36 cellular contexts compared by ENCODE assay signal in the genomic region with DNA sequence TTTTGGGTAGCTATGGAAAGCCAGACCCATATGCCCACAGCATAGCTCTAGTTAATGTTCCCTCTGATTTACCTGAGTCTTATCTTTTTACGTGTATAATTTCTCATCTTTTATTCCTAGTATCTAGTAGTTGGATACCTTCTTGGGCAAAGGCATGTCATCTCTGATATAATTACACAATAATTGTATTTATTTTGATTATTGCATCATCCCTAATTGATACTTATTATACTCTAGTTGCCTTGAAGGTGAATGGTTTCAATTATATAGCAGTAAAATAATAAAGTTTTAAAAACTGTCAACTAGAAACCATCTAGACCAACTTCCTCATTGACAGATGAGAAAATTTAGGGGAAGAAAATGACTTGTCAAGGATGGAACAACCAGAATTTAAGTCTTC.
DNase-seq lines count a peak whose midpoint lies in the region; ATAC-seq, FAIRE-seq and TF ChIP-seq lines count a peak whose summit lies in the region.
"Had no signal": no experiment of that assay in that cellular context is flagged by ENCODE, and none has a peak within 500 bp of the region (broad histone marks: within the 10 kb centered on the region; RNA-seq: fewer than 3 reads in every experiment).

No MANE protein-coding gene starts in this region.

- H3K79me2 ChIP-seq in HepG2 (ENCODE audit: insufficient read depth, low read length): no peaks in the 10 kb centered on the region
- no peaks in the 10 kb centered on the region for H3K79me2 ChIP-seq in K562 (ENCODE audit: control insufficient read depth, insufficient read depth, low read length)

- no peak overlapping the region for H3K18ac ChIP-seq in IMR-90 (ENCODE audit: low read depth, low read length)

- ATAC-seq in HepG2: no peak
- no peak for ATAC-seq in right lobe of liver
- ATAC-seq in IMR-90 (ENCODE audit: low read depth): no peak
- no peak for ATAC-seq in K562
- no peak for ATAC-seq in psoas muscle
- ATAC-seq in aorta (ENCODE audit: low FRiP score): no peak
- ATAC-seq: A549; CD8-positive, alpha-beta T cell had no signal

- H4K8ac ChIP-seq in IMR-90 (ENCODE audit: low read depth in 2 of 2, low read length in 2 of 2): no peak overlapping the region

- H3K27ac Mint-ChIP-seq in CD8-positive, alpha-beta memory T cell: no peak overlapping the region
- H3K27ac Mint-ChIP-seq: B cell; CD14-positive monocyte; CD4-positive, alpha-beta memory T cell; CD4-positive, alpha-beta T cell; CD4-positive, CD25-positive, alpha-beta regulatory T cell; CD8-positive, alpha-beta T cell had no signal

- no peaks in the 10 kb centered on the region for H3K36me3 Mint-ChIP-seq in CD8-positive, alpha-beta memory T cell
- H3K36me3 Mint-ChIP-seq: CD14-positive monocyte; CD4-positive, alpha-beta memory T cell; CD4-positive, CD25-positive, alpha-beta regulatory T cell; CD8-positive, alpha-beta T cell had no signal

- H2AFZ ChIP-seq in HepG2 (ENCODE audit: low read length) (no peak overlapping the region), IMR-90 (replicated peaks; ENCODE audit: low read length, poor library complexity) (no peak overlapping the region), K562 (ENCODE audit: low read depth, low read length) (no peak overlapping the region)

- H3K9ac ChIP-seq in HepG2 (ENCODE audit: insufficient read depth, low read depth, low read length) (no peak overlapping the region), IMR-90 (ENCODE audit: low read depth, low read length) (no peak overlapping the region), K562 (ENCODE audit: insufficient read depth in 1 of 2, low read depth in 2 of 2, low read length in 2 of 2) (no peak overlapping the region)
- H3K9ac ChIP-seq: BLaER1; BLaER1 treated with 17β-estradiol and CSF1 and Interleukin-3, amounts not matched to agents 10 nM and 100 nM had no signal

- dilution Hi-C loops in IMR-90 (cut with HindIII; ENCODE audit: low sequenced_read_pairs, unreplicated experiment): no loop called here

- H2AK5ac ChIP-seq in IMR-90 (ENCODE audit: low read depth, low read length): no peak overlapping the region; the same call in 1 of the 2 replicates

- no peaks in the 10 kb centered on the region for H3K79me1 ChIP-seq in IMR-90 (ENCODE audit: low read depth in 1 of 2, low read length in 2 of 2)

- 58% methylated on average over 1 of the region's 1 CpG for WGBS in HepG2 (ENCODE audit: low lambda C conversion rate)
- 76% methylated on average over 1 of the region's 1 CpG for WGBS in right lobe of liver (ENCODE audit: insufficient coverage, low coverage, low lambda C conversion rate, missing lambda C conversion rate)
- WGBS in IMR-90 (ENCODE audit: extremely low coverage in 2 of 2, insufficient read length in 1 of 2), 2 experiments: no CpG with 5 or more reads among the region's 1 CpG
- 78% methylated on average over 1 of the region's 1 CpG for WGBS in K562 (ENCODE audit: insufficient coverage, low coverage, missing lambda C conversion rate)
- 94 to 100% (median 94%) methylated on average over 1 of the region's 1 CpG for WGBS in psoas muscle, 3 donors
- 92% methylated on average over 1 of the region's 1 CpG for WGBS in esophagus squamous epithelium, 2 donors
- 95 to 97% methylated on average over 1 of the region's 1 CpG for WGBS in aorta, 2 donors

- no peaks in the 10 kb centered on the region for H3K9me3 ChIP-seq in HepG2 (ENCODE audit: low read length)
- no peaks in the 10 kb centered on the region for H3K9me3 ChIP-seq in right lobe of liver
- no peaks in the 10 kb centered on the region for H3K9me3 ChIP-seq in IMR-90 (ENCODE audit: control insufficient read depth, insufficient read depth, low read length)
- no peaks in the 10 kb centered on the region for H3K9me3 ChIP-seq in K562 (replicated peaks; ENCODE audit: control insufficient read depth, insufficient read depth, low read depth, low read length)
- no peaks in the 10 kb centered on the region for H3K9me3 ChIP-seq in psoas muscle
- H3K9me3 ChIP-seq in esophagus squamous epithelium: no peaks in the 10 kb centered on the region
- H3K9me3 ChIP-seq in CD8-positive, alpha-beta memory T cell (ENCODE audit: low read length): no peaks in the 10 kb centered on the region
- H3K9me3 ChIP-seq in aorta (ENCODE audit: control insufficient read depth, low read length): no peaks in the 10 kb centered on the region
- H3K9me3 ChIP-seq: A549; BE2C; BLaER1; BLaER1 treated with 17β-estradiol and CSF1 and Interleukin-3, amounts not matched to agents 10 nM and 100 nM; Caco-2 had no signal

- CTCF ChIA-PET in HepG2 (lab: Yijun Ruan, JAX; ENCODE audit: low intra/inter-chr PET ratio, low total read pairs): no interaction called here
- CTCF ChIA-PET in IMR-90 (lab: Yijun Ruan, JAX): no interaction called here
- CTCF ChIA-PET in K562 (lab: Yijun Ruan, JAX; ENCODE audit: low intra/inter-chr PET ratio): no interaction called here
- CTCF ChIA-PET in CD8-positive, alpha-beta memory T cell (lab: Charles Lee): no interaction called here

- H3K27ac ChIP-seq in HepG2 (ENCODE audit: extremely low read length, insufficient read depth, low read length): no peak overlapping the region
- no peak overlapping the region for H3K27ac ChIP-seq in right lobe of liver
- no peak overlapping the region for H3K27ac ChIP-seq in IMR-90 (ENCODE audit: insufficient read depth, low read length)
- H3K27ac ChIP-seq in K562 (ENCODE audit: extremely low read depth, low read depth, low read length): no peak overlapping the region
- H3K27ac ChIP-seq in psoas muscle: peak overlapping the region; percentile 7
- H3K27ac ChIP-seq in esophagus squamous epithelium: no peak overlapping the region
- no peak overlapping the region for H3K27ac ChIP-seq in CD8-positive, alpha-beta memory T cell (ENCODE audit: low read depth, low read length)
- H3K27ac ChIP-seq in aorta (ENCODE audit: low read depth in 1 of 2, low read length in 2 of 2): no peak overlapping the region
- H3K27ac ChIP-seq: 22Rv1; A549; BLaER1; BLaER1 treated with 17β-estradiol and CSF1 and Interleukin-3, amounts not matched to agents 10 nM and 100 nM; C4-2B had no signal

- no peak overlapping the region for H4K91ac ChIP-seq in IMR-90 (ENCODE audit: insufficient read depth, low read depth, low read length)

- FAIRE-seq in HepG2 (lab: Jason Lieb, UNC): no peak
- no peak for FAIRE-seq in K562 (lab: Jason Lieb, UNC)
- FAIRE-seq: A204.1, A549, D721Med had no signal

- peaks cover 0 to 8% (median 6%) of the 10 kb centered on the region in 5 donors for H3K9me3 Mint-ChIP-seq in CD8-positive, alpha-beta memory T cell
- H3K9me3 Mint-ChIP-seq: CD4-positive, alpha-beta T cell; CD8-positive, alpha-beta T cell had no signal

- TF ChIP-seq CTCF in HepG2 (CRISPR knock-in tag; IDR thresholded peaks at IDR 0.05) (no peak), right lobe of liver (IDR thresholded peaks at IDR 0.05) (no peak), IMR-90 (conservative IDR thresholded peaks at IDR 0.05; ENCODE audit: low read depth, low read length) (no peak), K562 (IDR thresholded peaks at IDR 0.05 in 2 of 3, conservative IDR thresholded peaks at IDR 0.05 in 1 of 3; ENCODE audit: insufficient read depth in 2 of 3, low read depth in 1 of 3, low read length in 3 of 3) (no peak), psoas muscle (IDR thresholded peaks at IDR 0.05) (no peak), esophagus squamous epithelium (IDR thresholded peaks at IDR 0.05) (no peak)

- POLR2A ChIA-PET in HepG2 (lab: Yijun Ruan, JAX): no interaction called here
- POLR2A ChIA-PET in IMR-90 (lab: Charles Lee; ENCODE audit: unreplicated experiment): no interaction called here
- POLR2A ChIA-PET in K562 (lab: Yijun Ruan, JAX): no interaction called here
- POLR2A ChIA-PET in CD8-positive, alpha-beta memory T cell (lab: Charles Lee): no interaction called here

- BruUV-seq in HepG2 (replicated peaks; lab: Mats Ljungman, UMichigan): no TSS peak
- no TSS peak for BruUV-seq in IMR-90 (replicated peaks; lab: Mats Ljungman, UMichigan)
- BruUV-seq in K562 (replicated peaks; lab: Mats Ljungman, UMichigan): no TSS peak

- H3K27me3 Mint-ChIP-seq in CD8-positive, alpha-beta memory T cell: no peaks in the 10 kb centered on the region
- H3K27me3 Mint-ChIP-seq: B cell; CD4-positive, alpha-beta memory T cell; CD4-positive, alpha-beta T cell; CD4-positive, CD25-positive, alpha-beta regulatory T cell had no signal

- H3K36me3 ChIP-seq in HepG2 (replicated peaks in 1 of 2; ENCODE audit: control insufficient read depth in 1 of 2, insufficient read depth in 2 of 2, low read length in 2 of 2) (no peaks in the 10 kb centered on the region), right lobe of liver (no peaks in the 10 kb centered on the region), IMR-90 (ENCODE audit: control insufficient read depth, insufficient read depth, low read length) (no peaks in the 10 kb centered on the region), K562 (ENCODE audit: control insufficient read depth, insufficient read depth, low read length) (no peaks in the 10 kb centered on the region), psoas muscle (ENCODE audit: insufficient read depth in 1 of 2, low read depth in 1 of 2) (no peaks in the 10 kb centered on the region), esophagus squamous epithelium (no peaks in the 10 kb centered on the region), aorta (ENCODE audit: control insufficient read depth in 1 of 2, insufficient read depth in 2 of 2, low read length in 1 of 2) (no peaks in the 10 kb centered on the region)
- H3K36me3 ChIP-seq in CD8-positive, alpha-beta memory T cell (ENCODE audit: insufficient read depth, low read length): no peaks in the 10 kb centered on the region
- H3K36me3 ChIP-seq: BE2C; BLaER1; BLaER1 treated with 17β-estradiol and CSF1 and Interleukin-3, amounts not matched to agents 10 nM and 100 nM had no signal

- H2BK120ac ChIP-seq in IMR-90 (ENCODE audit: low read depth, low read length): no peak overlapping the region

- H2BK5ac ChIP-seq in IMR-90 (ENCODE audit: low read depth, low read length, poor library complexity, severe bottlenecking): no peak overlapping the region

- no peak overlapping the region for H3K4me3 Mint-ChIP-seq in CD8-positive, alpha-beta memory T cell
- H3K4me3 Mint-ChIP-seq: B cell; CD14-positive monocyte; CD4-positive, alpha-beta memory T cell; CD4-positive, alpha-beta T cell; CD4-positive, CD25-positive, alpha-beta regulatory T cell; CD8-positive, alpha-beta T cell had no signal

- H4K20me1 ChIP-seq in HepG2 (ENCODE audit: insufficient read depth, low read length) (no peaks in the 10 kb centered on the region), IMR-90 (ENCODE audit: insufficient read depth, low read length) (no peaks in the 10 kb centered on the region), K562 (replicated peaks; ENCODE audit: control insufficient read depth, insufficient read depth, low read length) (no peaks in the 10 kb centered on the region)
- H4K20me1 ChIP-seq: BLaER1; BLaER1 treated with 17β-estradiol and CSF1 and Interleukin-3, amounts not matched to agents 10 nM and 100 nM had no signal

- no peaks in the 10 kb centered on the region for H3K4me1 ChIP-seq in HepG2 (ENCODE audit: insufficient read depth, low read length)
- no peaks in the 10 kb centered on the region for H3K4me1 ChIP-seq in right lobe of liver
- peaks cover 4% of the 10 kb centered on the region; the same call in 1 of the 2 replicates for H3K4me1 ChIP-seq in IMR-90 (ENCODE audit: control insufficient read depth, insufficient read depth, low read length)
- peaks cover 0 to 28% of the 10 kb centered on the region in 2 experiments; a peak in 3 of 5 replicates for H3K4me1 ChIP-seq in K562 (replicated peaks in 1 of 2; ENCODE audit: control insufficient read depth in 2 of 2, insufficient read depth in 2 of 2, low read length in 2 of 2)
- H3K4me1 ChIP-seq in psoas muscle: peaks cover 33% of the 10 kb centered on the region
- H3K4me1 ChIP-seq in esophagus squamous epithelium: no peaks in the 10 kb centered on the region
- no peaks in the 10 kb centered on the region for H3K4me1 ChIP-seq in CD8-positive, alpha-beta memory T cell (ENCODE audit: insufficient read depth, low read length)
- no peaks in the 10 kb centered on the region for H3K4me1 ChIP-seq in aorta (ENCODE audit: control insufficient read depth in 1 of 2, insufficient read depth in 2 of 2, low read length in 2 of 2)
- H3K4me1 ChIP-seq: A549, BE2C, Caco-2 had no signal

- H2AK9ac ChIP-seq in IMR-90 (replicated peaks; ENCODE audit: low read depth, low read length, poor library complexity): no peak overlapping the region

- no peak overlapping the region for H4K5ac ChIP-seq in IMR-90 (ENCODE audit: low read depth, low read length)

- no peak overlapping the region for H3K4ac ChIP-seq in IMR-90 (ENCODE audit: low read depth, low read length)

- TF ChIP-seq POLR2A in HepG2 (IDR thresholded peaks at IDR 0.05; ENCODE audit: insufficient read depth in 1 of 2, low read depth in 2 of 2, low read length in 2 of 2) (no peak), right lobe of liver (IDR thresholded peaks at IDR 0.05) (no peak), IMR-90 (IDR thresholded peaks at IDR 0.05; ENCODE audit: low read depth, low read length) (no peak), K562 (conservative IDR thresholded peaks at IDR 0.05) (no peak), esophagus squamous epithelium (IDR thresholded peaks at IDR 0.05) (no peak)

- in situ Hi-C loops in HepG2 (cut with HindIII; ENCODE audit: extremely low pct_ligation_motif_present, low pct_unique_long_range_greater_than_20kb): no loop called here
- in situ Hi-C loops in IMR-90 (cut with MboI; ENCODE audit: low sequenced_read_pairs): no loop called here
- in situ Hi-C loops in K562 (cut with MboI): no loop called here

- TF ChIP-seq EP300 in HepG2 (IDR thresholded peaks at IDR 0.05; ENCODE audit: low read depth in 2 of 2, low read length in 2 of 2): no peak
- no peak for TF ChIP-seq EP300 in HepG2 (CRISPR knock-in tag; IDR thresholded peaks at IDR 0.05; ENCODE audit: borderline replicate concordance)
- TF ChIP-seq EP300 in K562 (IDR thresholded peaks at IDR 0.05; ENCODE audit: low read length): no peak

- H3K4me1 Mint-ChIP-seq in CD8-positive, alpha-beta memory T cell: no peaks in the 10 kb centered on the region
- H3K4me1 Mint-ChIP-seq: B cell; CD4-positive, alpha-beta memory T cell; CD4-positive, CD25-positive, alpha-beta regulatory T cell had no signal

- H2BK15ac ChIP-seq in IMR-90 (ENCODE audit: low read depth, low read length): no peak overlapping the region

- H2BK20ac ChIP-seq in IMR-90 (ENCODE audit: low read depth, low read length): no peak overlapping the region

- TF ChIP-seq RAD21 in HepG2 (CRISPR knock-in tag; IDR thresholded peaks at IDR 0.05) (no peak), IMR-90 (IDR thresholded peaks at IDR 0.05; ENCODE audit: low read length) (no peak), K562 (CRISPR knock-in tag; conservative IDR thresholded peaks at IDR 0.05 in 1 of 2, IDR thresholded peaks at IDR 0.05 in 1 of 2) (no peak)

- no peak overlapping the region for H3K14ac ChIP-seq in IMR-90 (replicated peaks; ENCODE audit: low read depth, low read length)

- H3K56ac ChIP-seq in IMR-90 (ENCODE audit: extremely low read depth, insufficient read depth, low read length): no peak overlapping the region

- no peak overlapping the region for H3K4me2 ChIP-seq in HepG2 (ENCODE audit: low read depth, low read length)
- H3K4me2 ChIP-seq in IMR-90 (ENCODE audit: low read depth, low read length): no peak overlapping the region
- H3K4me2 ChIP-seq in K562 (ENCODE audit: insufficient read depth, low read length): no peak overlapping the region
- H3K4me2 ChIP-seq: A549; BLaER1; BLaER1 treated with 17β-estradiol and CSF1 and Interleukin-3, amounts not matched to agents 10 nM and 100 nM had no signal

- H3K4me3 ChIP-seq in HepG2 (replicated peaks in 1 of 3; ENCODE audit: insufficient read depth in 1 of 3, low read depth in 2 of 3, low read length in 3 of 3) (no peak overlapping the region), right lobe of liver (no peak overlapping the region), IMR-90 (ENCODE audit: insufficient read depth, low read depth, low read length) (no peak overlapping the region), K562 (no peak overlapping the region), psoas muscle (no peak overlapping the region), esophagus squamous epithelium (no peak overlapping the region), aorta (ENCODE audit: low read length in 2 of 2) (no peak overlapping the region)
- H3K4me3 ChIP-seq in CD8-positive, alpha-beta memory T cell (ENCODE audit: low read length): no peak overlapping the region
- H3K4me3 ChIP-seq: A549; BLaER1; BLaER1 treated with 17β-estradiol and CSF1 and Interleukin-3, amounts not matched to agents 10 nM and 100 nM had no signal

- no peak for DNase-seq in HepG2 (ENCODE audit: low spot score)
- DNase-seq in right lobe of liver: no peak
- DNase-seq in IMR-90: no peak
- no peak for DNase-seq in K562 (ENCODE audit: extremely low read depth in 1 of 4, low spot score in 3 of 4)
- no peak for DNase-seq in psoas muscle
- no peak for DNase-seq in esophagus squamous epithelium (lab: John Stamatoyannopoulos, UW)
- DNase-seq in CD8-positive, alpha-beta memory T cell: no peak
- DNase-seq in aorta: no peak
- DNase-seq: 8988T; ACHN; AML-193; BE2C; C1 segment of cervical spinal cord; Caco-2; Calu3; CD4-positive, alpha-beta memory T cell; CD4-positive, alpha-beta T cell; CD4-positive, CD25-positive, alpha-beta regulatory T cell; CD8-positive, alpha-beta T cell; COR-L47; DMS 273 treated with DMSO at 0.1 percent for 48 hours; DMS153; DMS53; DMS79; DMS79 treated with DMSO at 0.1 percent for 48 hours; DND-41; EL had no signal

- intact Hi-C loops in HepG2 (cut with micrococcal nuclease; ENCODE audit: unreplicated experiment): no loop called here
- intact Hi-C loops in right lobe of liver (cut with DNase I): no loop called here
- intact Hi-C loops in IMR-90 (cut with micrococcal nuclease): no loop called here
- intact Hi-C loops in K562 (cut with micrococcal nuclease): no loop called here
- intact Hi-C loops in psoas muscle (cut with DNase I): no loop called here
- intact Hi-C loops in esophagus squamous epithelium (cut with DNase I): no loop called here
- intact Hi-C loops in aorta (cut with DNase I): no loop called here

- no peaks in the 10 kb centered on the region for H3K27me3 ChIP-seq in HepG2 (ENCODE audit: control insufficient read depth in 1 of 2, insufficient read depth in 2 of 2, low read length in 2 of 2)
- no peaks in the 10 kb centered on the region for H3K27me3 ChIP-seq in right lobe of liver
- no peaks in the 10 kb centered on the region for H3K27me3 ChIP-seq in IMR-90 (ENCODE audit: control insufficient read depth, insufficient read depth, low read length)
- H3K27me3 ChIP-seq in K562 (ENCODE audit: control insufficient read depth in 2 of 2, insufficient read depth in 2 of 2, low read length in 2 of 2): no peaks in the 10 kb centered on the region
- H3K27me3 ChIP-seq in psoas muscle (ENCODE audit: insufficient read depth in 3 of 3, low read length in 2 of 3): no peaks in the 10 kb centered on the region
- no peaks in the 10 kb centered on the region for H3K27me3 ChIP-seq in esophagus squamous epithelium
- H3K27me3 ChIP-seq in CD8-positive, alpha-beta memory T cell (ENCODE audit: insufficient read depth, low read length, poor library complexity, severe bottlenecking): no peaks in the 10 kb centered on the region
- no peaks in the 10 kb centered on the region for H3K27me3 ChIP-seq in aorta (ENCODE audit: control insufficient read depth in 1 of 2, insufficient read depth in 2 of 2, low read length in 1 of 2)
- H3K27me3 ChIP-seq: BE2C; BLaER1; BLaER1 treated with 17β-estradiol and CSF1 and Interleukin-3, amounts not matched to agents 10 nM and 100 nM had no signal

- H3K9me1 ChIP-seq in IMR-90 (ENCODE audit: insufficient read depth, low read length) (peaks cover 5% of the 10 kb centered on the region; the same call in 1 of the 2 replicates), K562 (ENCODE audit: control insufficient read depth, insufficient read depth, low read length) (no peaks in the 10 kb centered on the region)

- H3K23ac ChIP-seq in IMR-90 (ENCODE audit: low read depth, low read length): no peak overlapping the region
